25 cellular contexts compared by ENCODE assay signal in genomic region chr3:127040216-127040615, GRCh38.
"Had no signal": no experiment of that assay in that cellular context is flagged by ENCODE, and none has a peak within 500 bp of the region (broad histone marks: within the 10 kb centered on the region; RNA-seq: fewer than 3 reads in every experiment).

No MANE protein-coding gene starts in this region.

- H3K4me1 Mint-ChIP-seq: naive B cell had no signal

- H3K27ac Mint-ChIP-seq: dendritic cell treated with granulocyte-macrophage colony-stimulating factor and Interleukin-4, amounts not matched to agents 40 ng/mL and 50 ng/mL, for 4 days; effector memory CD8-positive, alpha-beta T cell; naive B cell had no signal

- H3K4me3 Mint-ChIP-seq: dendritic cell treated with granulocyte-macrophage colony-stimulating factor and Interleukin-4, amounts not matched to agents 40 ng/mL and 50 ng/mL, for 4 days; effector memory CD8-positive, alpha-beta T cell; naive B cell had no signal

- H3K9me3 ChIP-seq: esophagus muscularis mucosa, gastrocnemius medialis, heart right ventricle, left lung, lower lobe of right lung, prostate gland, stomach, thoracic aorta, transverse colon had no signal

- H2AFZ ChIP-seq: neural progenitor cell, parathyroid adenoma had no signal

- H3K4me2 ChIP-seq: neural progenitor cell had no signal

- DNase-seq: cerebellar nuclear complex; effector memory CD8-positive, alpha-beta T cell; heart right ventricle; hypothalamus; mesenchymal stem cell; midbrain; naive B cell; nucleus accumbens; stimulated activated CD4-positive, alpha-beta T cell treated with anti-CD3 and anti-CD28 coated beads, Interleukin-2, amount 100 ng/mL, for 24 hours; stimulated activated naive CD4-positive, alpha-beta T cell; stomach; substantia nigra; transverse colon had no signal

- H3K79me2 ChIP-seq: parathyroid adenoma had no signal

- H3K36me3 Mint-ChIP-seq: naive B cell, neural progenitor cell had no signal

- H3K9me3 Mint-ChIP-seq: dendritic cell treated with granulocyte-macrophage colony-stimulating factor and Interleukin-4, amounts not matched to agents 40 ng/mL and 50 ng/mL, for 4 days; effector memory CD8-positive, alpha-beta T cell; naive B cell; neural progenitor cell had no signal

- H3K36me3 ChIP-seq: esophagus muscularis mucosa, gastrocnemius medialis, heart right ventricle, left lung, lower lobe of right lung, neural progenitor cell, prostate gland, stomach, thoracic aorta, transverse colon had no signal

- H3K27me3 ChIP-seq: esophagus muscularis mucosa, gastrocnemius medialis, left lung, neural progenitor cell, transverse colon had no signal

- ATAC-seq: effector memory CD8-positive, alpha-beta T cell; gastrocnemius medialis; heart right ventricle; left lung; lower lobe of right lung; sciatic nerve had no signal

- H3K4me3 ChIP-seq: esophagus muscularis mucosa, gastrocnemius medialis, heart right ventricle, left lung, lower lobe of right lung, neural progenitor cell, prostate gland, skin epidermis, stomach, thoracic aorta, transverse colon had no signal

- H3K4me1 ChIP-seq: gastrocnemius medialis, prostate gland had no signal

- H3K27ac ChIP-seq: epithelial cell of prostate, esophagus muscularis mucosa, gastrocnemius medialis, heart right ventricle, left lung, lower lobe of right lung, neural progenitor cell, parathyroid adenoma, prostate gland, skin epidermis, stomach, thoracic aorta, transverse colon had no signal
